Comparison of ENCODE assay signal across 17 cellular contexts in genomic region chr1:156232222-156232621, GRCh38. TPM values are rescaled to one million over a fixed set of nuclear protein-coding genes. Genes with fewer than 3 reads are reported as not detected.
DNase-seq lines count a peak whose midpoint lies in the region; ATAC-seq and TF ChIP-seq lines count a peak whose summit lies in the region.
"Had no signal": no experiment of that assay in that cellular context is flagged by ENCODE, and none has a peak within 500 bp of the region (broad histone marks: within the 10 kb centered on the region; RNA-seq: fewer than 3 reads in every experiment).

No MANE protein-coding gene starts in this region.

- no peak overlapping the region for H2BK120ac ChIP-seq in H9 (ENCODE audit: low read depth, low read length, poor library complexity, severe bottlenecking)

- no peaks in the 10 kb centered on the region for H3K79me2 ChIP-seq in H9 (ENCODE audit: insufficient read depth, low read length)
- H3K79me2 ChIP-seq: hepatocyte had no signal

- no peak overlapping the region for H3K23ac ChIP-seq in H9 (ENCODE audit: insufficient read length, low read depth, low read length)

- H3K27me3 ChIP-seq in H9 (ENCODE audit: insufficient read depth, low read length) (no peaks in the 10 kb centered on the region), adrenal gland (no peaks in the 10 kb centered on the region)
- H3K27me3 ChIP-seq: hepatocyte, MG63, right atrium auricular region, SJCRH30 had no signal

- DNase-seq in H9 (no peak), WTC11 (ENCODE audit: low spot score) (no peak), AG08395 (ENCODE audit: low spot score) (no peak), adrenal gland (no peak)
- DNase-seq: activated CD4-positive, alpha-beta T cell treated with anti-CD3 and anti-CD28 coated beads, Interleukin-2, amount 50 U/mL, for 1 hour; activated T-cell treated with anti-CD3 and anti-CD28 coated beads, Interleukin-2, amount 50 U/mL, for 4 hours; effector CD4-positive, alpha-beta T cell; kidney glomerular epithelial cell; MG63; SJCRH30; stimulated activated CD4-positive, alpha-beta T cell treated with anti-CD3 and anti-CD28 coated beads, Interleukin-2, amount 100 ng/mL, for 24 hours; substantia nigra had no signal

- H2AK5ac ChIP-seq in H9 (ENCODE audit: insufficient read length, low read length): no peak overlapping the region

- H3K36me3 ChIP-seq in adrenal gland (replicated peaks in 1 of 2): peaks cover 0 to 39% of the 10 kb centered on the region in 2 donors
- H3K36me3 ChIP-seq: SJCRH30 had no signal

- no peak overlapping the region for H3K4me3 Mint-ChIP-seq in H9
- H3K4me3 Mint-ChIP-seq in WTC11: no peak overlapping the region
- H3K4me3 Mint-ChIP-seq: activated T-cell treated with anti-CD3 and anti-CD28 coated beads, Interleukin-2, amount 50 U/mL, for 4 hours; mesothelial cell of epicardium had no signal

- no peak overlapping the region for H4K8ac ChIP-seq in H9 (replicated peaks; ENCODE audit: insufficient read length, low read depth, low read length)

- H3K9me3 Mint-ChIP-seq in H9 (no peaks in the 10 kb centered on the region), WTC11 (no peaks in the 10 kb centered on the region)
- H3K9me3 Mint-ChIP-seq: activated T-cell treated with anti-CD3 and anti-CD28 coated beads, Interleukin-2, amount 50 U/mL, for 4 hours; mesothelial cell of epicardium had no signal

- H2AFZ ChIP-seq in H9 (ENCODE audit: low read length): no peak overlapping the region
- H2AFZ ChIP-seq: hepatocyte had no signal

- H3T11ph ChIP-seq in H9 (ENCODE audit: low read length): no peak overlapping the region

- H3K36me3 Mint-ChIP-seq in H9 (ENCODE audit: insufficient read depth in 1 of 3, low read depth in 3 of 3) (peaks cover 26 to 62% (median 60%) of the 10 kb centered on the region in 3 experiments; a peak in 6 of 7 replicates), WTC11 (peaks cover 41% of the 10 kb centered on the region)

- no peak for TF ChIP-seq POLR2A in adrenal gland (IDR thresholded peaks at IDR 0.05)

- peak overlapping the region in 2 of 3 experiments; percentile 23 to 78; a peak in 1 of 7 replicates for H3K27ac Mint-ChIP-seq in H9
- peak overlapping the region; percentile 65; the same call in 1 of the 2 replicates for H3K27ac Mint-ChIP-seq in WTC11
- H3K27ac Mint-ChIP-seq: mesothelial cell of epicardium had no signal

- H3K14ac ChIP-seq in H9 (ENCODE audit: insufficient read depth, low read length): no peak overlapping the region

- H3K9ac ChIP-seq in H9 (ENCODE audit: extremely low read depth, insufficient read length, low read length): no peak overlapping the region

- H3K23me2 ChIP-seq in H9 (ENCODE audit: insufficient read length, low read depth, low read length, poor library complexity, severe bottlenecking): no peaks in the 10 kb centered on the region

- CTCF ChIA-PET in WTC11 (lab: Charles Lee): interaction anchor here (0.7 to 5.3 kb wide), 12 partner anchors 9 to 243 kb away, joined by 3 to 34 read pairs (median 4); partner anchors contain the start of genes BGLAP and PAQR6

- H2BK12ac ChIP-seq in H9 (ENCODE audit: insufficient read length, low read depth, low read length): no peak overlapping the region

- no peak overlapping the region for H2BK5ac ChIP-seq in H9 (ENCODE audit: insufficient read length, low read length)

- H3K4me1 ChIP-seq in H9 (ENCODE audit: insufficient read depth, low read length): no peaks in the 10 kb centered on the region
- no peaks in the 10 kb centered on the region for H3K4me1 ChIP-seq in adrenal gland (replicated peaks in 1 of 2)
- H3K4me1 ChIP-seq: right atrium auricular region, SJCRH30 had no signal

- H4K91ac ChIP-seq in H9 (ENCODE audit: insufficient read length, low read depth, low read length): no peak overlapping the region

- POLR2A ChIA-PET in WTC11 (lab: Charles Lee): interaction anchor here (0.6 kb wide), 1 partner anchor 15 kb away, joined by 3 read pairs; no protein-coding TSS in a partner anchor

- intact Hi-C loops in adrenal gland (cut with DNase I): no loop called here

- no peak overlapping the region for H2BK20ac ChIP-seq in H9 (ENCODE audit: low read depth, low read length, poor library complexity, severe bottlenecking)

- no peak overlapping the region for H3K18ac ChIP-seq in H9 (ENCODE audit: insufficient read length, low read depth, low read length)

- no peak overlapping the region for H4K5ac ChIP-seq in H9 (ENCODE audit: insufficient read length, low read depth, low read length)

- H3K4me3 ChIP-seq in adrenal gland: no peak overlapping the region
- H3K4me3 ChIP-seq: hepatocyte, MG63, right atrium auricular region, SJCRH30 had no signal

- H3K4me1 Mint-ChIP-seq in H9: no peaks in the 10 kb centered on the region
- no peaks in the 10 kb centered on the region for H3K4me1 Mint-ChIP-seq in WTC11

- no peaks in the 10 kb centered on the region for H4K20me1 ChIP-seq in H9 (ENCODE audit: control insufficient read depth, insufficient read depth, insufficient read length)

- TF ChIP-seq CTCF in 22Rv1 (IDR thresholded peaks at IDR 0.05) (no peak), H9 (conservative IDR thresholded peaks at IDR 0.05) (no peak), WTC11 (IDR thresholded peaks at IDR 0.05) (no peak), adrenal gland (IDR thresholded peaks at IDR 0.05) (no peak)

- H3K79me1 ChIP-seq in H9 (ENCODE audit: insufficient read depth, low read depth, low read length, poor library complexity, severe bottlenecking): no peaks in the 10 kb centered on the region

- no peaks in the 10 kb centered on the region for H3K27me3 Mint-ChIP-seq in H9 (ENCODE audit: low read depth)
- H3K27me3 Mint-ChIP-seq in WTC11 (ENCODE audit: low read depth): no peaks in the 10 kb centered on the region

- ATAC-seq in WTC11 (0 out of 2 replicates have a peak, but pooled peaks have one; percentile 20), HG03432 (IDR thresholded peaks at IDR 0.05; ENCODE audit: unreplicated experiment) (no peak)
- ATAC-seq: activated T-cell treated with anti-CD3 and anti-CD28 coated beads, Interleukin-2, amount 50 U/mL, for 4 hours had no signal

- H3K4ac ChIP-seq in H9 (ENCODE audit: low read depth, low read length): no peak overlapping the region

- no CpG with 5 or more reads among the region's 9 CpGs for WGBS in H9 (ENCODE audit: extremely low coverage, insufficient read length, low lambda C conversion rate)
- 87 to 95% (median 90%) methylated on average over 7 to 9 of the region's 9 CpGs for WGBS in adrenal gland, 4 donors

- H3K56ac ChIP-seq in H9 (ENCODE audit: insufficient read length, low read depth, low read length): no peak overlapping the region

- H2BK15ac ChIP-seq in H9 (ENCODE audit: low read depth, low read length): no peak overlapping the region

- H3K4me2 ChIP-seq in H9 (ENCODE audit: insufficient read depth, insufficient read length, low read length): no peak overlapping the region
- H3K4me2 ChIP-seq: hepatocyte had no signal

- H3K9me3 ChIP-seq in H9 (ENCODE audit: control insufficient read depth, low read depth, low read length) (no peaks in the 10 kb centered on the region), adrenal gland (replicated peaks in 1 of 3) (no peaks in the 10 kb centered on the region)
- H3K9me3 ChIP-seq: MG63, right atrium auricular region, SJCRH30 had no signal

- H3K27ac ChIP-seq in 22Rv1 (0 out of 2 replicates have a peak overlapping the region, but pooled peaks have one; percentile 7), H9 (ENCODE audit: insufficient read length, low read depth, low read length) (no peak overlapping the region), adrenal gland (no peak overlapping the region)
- H3K27ac ChIP-seq: hepatocyte, right atrium auricular region, SJCRH30 had no signal

TF ChIP-seq in WTC11, 78 proteins besides CTCF, POLR2A, EP300 and RAD21:
- TF ChIP-seq USF2 (CRISPR knock-in tag; IDR thresholded peaks at IDR 0.05) (no peak), NFATC4 (CRISPR knock-in tag; IDR thresholded peaks at IDR 0.05) (no peak)
- TF ChIP-seq, protein P1, sequence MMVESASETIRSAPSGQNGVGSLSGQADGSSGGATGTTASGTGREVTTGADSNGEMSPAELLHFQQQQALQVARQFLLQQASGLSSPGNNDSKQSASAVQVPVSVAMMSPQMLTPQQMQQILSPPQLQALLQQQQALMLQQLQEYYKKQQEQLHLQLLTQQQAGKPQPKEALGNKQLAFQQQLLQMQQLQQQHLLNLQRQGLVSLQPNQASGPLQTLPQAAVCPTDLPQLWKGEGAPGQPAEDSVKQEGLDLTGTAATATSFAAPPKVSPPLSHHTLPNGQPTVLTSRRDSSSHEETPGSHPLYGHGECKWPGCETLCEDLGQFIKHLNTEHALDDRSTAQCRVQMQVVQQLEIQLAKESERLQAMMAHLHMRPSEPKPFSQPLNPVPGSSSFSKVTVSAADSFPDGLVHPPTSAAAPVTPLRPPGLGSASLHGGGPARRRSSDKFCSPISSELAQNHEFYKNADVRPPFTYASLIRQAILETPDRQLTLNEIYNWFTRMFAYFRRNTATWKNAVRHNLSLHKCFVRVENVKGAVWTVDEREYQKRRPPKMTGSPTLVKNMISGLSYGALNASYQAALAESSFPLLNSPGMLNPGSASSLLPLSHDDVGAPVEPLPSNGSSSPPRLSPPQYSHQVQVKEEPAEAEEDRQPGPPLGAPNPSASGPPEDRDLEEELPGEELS (CRISPR knock-in tag; IDR thresholded peaks at IDR 0.05): no peak

RNA-seq across cellular contexts. Expression of gene BGLAP, which starts 9.8 kb away (rescaled TPM):
- total RNA-seq in H9 (2021): 2.4 and 3.0 TPM in 2 replicates
- total RNA-seq in WTC11 (2021): 2.3 to 3.8 TPM (median 2.6 TPM) in 3 replicates
- 1 to 10 TPM in 3 of 8 donors, under 1 TPM in 3, not detected in 2; 0.39 to 2.1 (median 0.85) TPM for total RNA-seq in adrenal gland
- 1 to 10 TPM in 2 of 3 donors, not detected in 1; 3.0 to 8.2 TPM for polyA plus RNA-seq in adrenal gland
- total RNA-seq: right atrium auricular region had no signal

RNA-seq across cellular contexts. Expression of gene PAQR6, which starts 15.6 kb away (rescaled TPM):
- 14.6 and 15.8 TPM in 2 replicates for total RNA-seq in H9 (2021)
- 5.9 to 7.9 TPM (median 6.5 TPM) in 3 replicates for total RNA-seq in WTC11 (2021)
- total RNA-seq in adrenal gland: 1 to 10 TPM in 5 of 8 donors, under 1 TPM in 1, not detected in 2; 0.91 to 3.0 (median 1.3) TPM
- polyA plus RNA-seq in adrenal gland: 10 to 100 TPM in 1 of 3 donors, 1 to 10 TPM in 1, under 1 TPM in 1; 0.53 to 13.8 (median 5.4) TPM
- total RNA-seq: right atrium auricular region had no signal

RNA-seq across cellular contexts. Expression of gene PMF1, which starts 19.4 kb away (rescaled TPM):
- 136 and 143 TPM in 2 replicates for total RNA-seq in H9 (2021)
- total RNA-seq in WTC11 (2021): 112 to 129 TPM (median 115 TPM) in 3 replicates
- 10 to 100 TPM; 47.6 to 90.2 (median 60.1) TPM for total RNA-seq in adrenal gland
- 100 to 1,000 TPM in 1 of 3 donors, 10 to 100 TPM in 2; 45.6 to 103 (median 78.2) TPM for polyA plus RNA-seq in adrenal gland

RNA-seq across cellular contexts. Expression of gene SLC25A44, which starts 38.3 kb away (rescaled TPM):
- total RNA-seq in H9 (2021) (40.2 and 47.4 TPM in 2 replicates), WTC11 (2021) (17.9 to 29.1 TPM (median 19.7 TPM) in 3 replicates), adrenal gland (10 to 100 TPM; 11.4 to 33.7 (median 18.0) TPM)
- 10 to 100 TPM in 1 of 3 donors, 1 to 10 TPM in 2; 7.0 to 31.7 (median 8.6) TPM for polyA plus RNA-seq in adrenal gland

RNA-seq across cellular contexts. Expression of gene SMG5, which starts 50.4 kb away (rescaled TPM):
- total RNA-seq in H9 (2021) (100 and 103 TPM in 2 replicates), WTC11 (2021) (87.7 to 109 TPM (median 91.1 TPM) in 3 replicates), adrenal gland (100 to 1,000 TPM in 3 of 8 donors, 10 to 100 TPM in 5; 71.9 to 110 (median 93.9) TPM)
- 10 to 100 TPM; 25.5 to 60.7 (median 45.3) TPM for polyA plus RNA-seq in adrenal gland
